ENCODE assay signal across 14 cellular contexts in the genomic region with DNA sequence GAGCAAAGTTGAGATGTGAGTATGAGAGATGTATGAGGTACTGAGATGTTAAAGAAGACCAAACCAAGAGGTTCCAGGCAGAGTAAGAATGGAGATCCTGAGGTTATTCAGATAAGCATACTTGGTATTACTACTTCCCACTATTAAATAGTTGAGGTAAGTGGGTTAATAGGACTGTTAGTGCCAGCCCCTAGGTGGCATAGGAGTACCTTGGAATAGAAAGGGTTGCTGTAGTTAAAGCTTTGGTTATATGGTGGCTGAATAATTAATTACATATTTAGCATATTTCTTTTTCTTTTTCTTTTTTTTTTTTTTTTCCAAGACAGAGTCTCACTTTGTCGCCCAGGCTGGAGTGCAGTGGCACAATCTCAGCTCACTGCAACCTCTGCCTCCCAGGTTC.
DNase-seq lines count a peak whose midpoint lies in the region; ATAC-seq, FAIRE-seq and TF ChIP-seq lines count a peak whose summit lies in the region.
"Had no signal": no experiment of that assay in that cellular context is flagged by ENCODE, and none has a peak within 500 bp of the region (broad histone marks: within the 10 kb centered on the region; RNA-seq: fewer than 3 reads in every experiment).

No MANE protein-coding gene starts in this region.

- H3K23me2 ChIP-seq in H1 (ENCODE audit: low read depth, low read length): no peaks in the 10 kb centered on the region

- no peaks in the 10 kb centered on the region for H3K4me1 ChIP-seq in H1 (replicated peaks in 1 of 4; ENCODE audit: control insufficient read depth in 3 of 4, insufficient read depth in 4 of 4, low read length in 3 of 4)
- H3K4me1 ChIP-seq: ascending aorta had no signal

- H3K56ac ChIP-seq in H1 (replicated peaks; ENCODE audit: insufficient read length, low read depth, low read length): no peak overlapping the region

- ATAC-seq in GM21786 (IDR thresholded peaks at IDR 0.05; ENCODE audit: unreplicated experiment): no peak

- H2BK20ac ChIP-seq in H1 (ENCODE audit: low read length): no peak overlapping the region

- TF ChIP-seq RAD21 in H1 (IDR thresholded peaks at IDR 0.05 in 1 of 2, conservative IDR thresholded peaks at IDR 0.05 in 1 of 2; ENCODE audit: low read depth in 2 of 2, low read length in 2 of 2): peak; percentile 60 to 63

- H3K9me3 ChIP-seq in H1 (ENCODE audit: insufficient read depth in 2 of 2, low read depth in 1 of 2, low read length in 1 of 2): no peaks in the 10 kb centered on the region
- H3K9me3 ChIP-seq: ascending aorta had no signal

- H2AK5ac ChIP-seq in H1 (ENCODE audit: low read depth, low read length): no peak overlapping the region

- H3K23ac ChIP-seq in H1 (ENCODE audit: insufficient read length): no peak overlapping the region

- TF ChIP-seq POLR2A in H1 (IDR thresholded peaks at IDR 0.05; ENCODE audit: control extremely low read depth in 1 of 2, low read depth in 2 of 2, low read length in 2 of 2): no peak

- no peak for FAIRE-seq in H1 (lab: Jason Lieb, UNC)
- FAIRE-seq: GM12891 had no signal

- no peak overlapping the region for H4K91ac ChIP-seq in H1 (replicated peaks; ENCODE audit: insufficient read length, low read length)

- no peak overlapping the region for H3K4me3 ChIP-seq in H7 (ENCODE audit: insufficient read depth, low read depth, low read length)
- H3K4me3 ChIP-seq in H1 (ENCODE audit: extremely low read depth in 1 of 4, insufficient read depth in 2 of 4, low read depth in 3 of 4, low read length in 4 of 4): no peak overlapping the region
- H3K4me3 ChIP-seq: ascending aorta had no signal

- no peaks in the 10 kb centered on the region for H3K36me3 ChIP-seq in H7 (replicated peaks; ENCODE audit: control insufficient read depth, insufficient read depth, low read length)
- H3K36me3 ChIP-seq in H1 (ENCODE audit: control insufficient read depth in 2 of 4, insufficient read depth in 4 of 4, low read length in 3 of 4): no peaks in the 10 kb centered on the region
- H3K36me3 ChIP-seq: ascending aorta had no signal

- no peaks in the 10 kb centered on the region for H4K20me1 ChIP-seq in H1 (replicated peaks in 1 of 2; ENCODE audit: control insufficient read depth in 1 of 2, insufficient read depth in 2 of 2, low read length in 2 of 2)

- no peak overlapping the region for H3K4ac ChIP-seq in H1 (replicated peaks; ENCODE audit: insufficient read length, low read depth, low read length)

- CTCF ChIA-PET in H1 (lab: Charles Lee; ENCODE audit: partially characterized antibody): interaction anchor here (0.7 kb wide), 1 partner anchor 375 kb away, joined by 3 read pairs; no protein-coding TSS in a partner anchor

- no peaks in the 10 kb centered on the region for H3K79me2 ChIP-seq in H1 (ENCODE audit: control insufficient read depth in 1 of 2, insufficient read depth in 2 of 2, low read length in 2 of 2)

- no peaks in the 10 kb centered on the region for H3K79me1 ChIP-seq in H1 (ENCODE audit: low read depth, low read length)

- POLR2A ChIA-PET in H1 (lab: Charles Lee; ENCODE audit: partially characterized antibody): interaction anchor here (0.7 kb wide), 1 partner anchor 8 kb away, joined by 3 read pairs; no protein-coding TSS in a partner anchor

- TF ChIP-seq EP300 in H1 (IDR thresholded peaks at IDR 0.05; ENCODE audit: borderline replicate concordance in 1 of 2, low read depth in 2 of 2, low read length in 2 of 2): no peak

- no peaks in the 10 kb centered on the region for H3K27me3 ChIP-seq in H7 (ENCODE audit: control insufficient read depth, insufficient read depth, low read length)
- H3K27me3 ChIP-seq in H1 (replicated peaks in 1 of 4; ENCODE audit: control insufficient read depth in 3 of 4, extremely low read depth in 1 of 4, insufficient read depth in 3 of 4, low read length in 3 of 4): no peaks in the 10 kb centered on the region
- H3K27me3 ChIP-seq: ascending aorta had no signal

- TF ChIP-seq CTCF in H1 (IDR thresholded peaks at IDR 0.05; ENCODE audit: control extremely low read depth in 1 of 3, insufficient read depth in 1 of 3, low read depth in 1 of 3, low read length in 3 of 3) (peak in 2 of 3 experiments; percentile 24 to 38; a peak in 2 of 4 replicates), GM10266 (IDR thresholded peaks at IDR 0.05; ENCODE audit: control insufficient read depth, insufficient read depth, low read depth, missing control alignments) (no peak)

- no peak overlapping the region for H3K18ac ChIP-seq in H1 (ENCODE audit: extremely low read depth, low read length)

- WGBS in H1 (ENCODE audit: extremely low coverage in 1 of 2, insufficient coverage in 1 of 2, insufficient read length in 1 of 2, insufficient replicate concordance in 2 of 2, low coverage in 1 of 2, low lambda C conversion rate in 2 of 2, missing lambda C conversion rate in 1 of 2), 2 experiments: no CpG with 5 or more reads among the region's 1 CpG

- H2BK12ac ChIP-seq in H1 (ENCODE audit: low read depth, low read length): no peak overlapping the region

- H2BK15ac ChIP-seq in H1 (ENCODE audit: low read length): no peak overlapping the region

- H4K5ac ChIP-seq in H1 (ENCODE audit: insufficient read length, low read depth, low read length): no peak overlapping the region

- peak; percentile 1 for DNase-seq in ACHN
- DNase-seq in H7: peak; percentile 6
- DNase-seq in OCI-M1 (lab: John Stamatoyannopoulos, UW): peak; percentile 47
- no peak for DNase-seq in H1 (ENCODE audit: low read depth in 1 of 2, low spot score in 2 of 2)
- DNase-seq in GM10266 (ENCODE audit: extremely low spot score): no peak
- DNase-seq in NCI-H146 (lab: John Stamatoyannopoulos, UW): no peak
- DNase-seq in NOMO-1 treated with dmso at 0.1 percent for 144 hours (lab: John Stamatoyannopoulos, UW; ENCODE audit: unreplicated experiment): no peak
- DNase-seq: CD8-positive, alpha-beta memory T cell; stimulated activated CD4-positive, alpha-beta T cell treated with anti-CD3 and anti-CD28 coated beads, Interleukin-4, amount 100 ng/mL, for 1 hour; T-helper 9 cell had no signal

- no peak overlapping the region for H2AFZ ChIP-seq in H1 (ENCODE audit: low read length)

- H2BK5ac ChIP-seq in H1 (ENCODE audit: low read depth, low read length): no peak overlapping the region

- no peak overlapping the region for H3K27ac ChIP-seq in H1 (ENCODE audit: low read depth, low read length)
- H3K27ac ChIP-seq: ascending aorta, HL-60 had no signal

- in situ Hi-C loops in ACHN (cut with HindIII; ENCODE audit: low pct_ligation_motif_present, low pct_unique_long_range_greater_than_20kb, low sequenced_read_pairs): no loop called here

- H4K8ac ChIP-seq in H1 (ENCODE audit: extremely low read depth, insufficient read depth, low read length): no peak overlapping the region

- H3K9ac ChIP-seq in H1 (replicated peaks in 1 of 4; ENCODE audit: extremely low read depth in 1 of 4, low read depth in 3 of 4, low read length in 3 of 4): no peak overlapping the region

- H3K14ac ChIP-seq in H1 (ENCODE audit: insufficient read length): no peak overlapping the region

- H2BK120ac ChIP-seq in H1 (replicated peaks; ENCODE audit: low read depth, low read length): no peak overlapping the region

- H3K4me2 ChIP-seq in H1 (ENCODE audit: insufficient read depth in 1 of 2, low read depth in 2 of 2, low read length in 2 of 2): no peak overlapping the region

TF ChIP-seq in H1, 55 proteins besides CTCF, POLR2A, EP300 and RAD21 (continues in another document):
- TF ChIP-seq CBX8 (IDR thresholded peaks at IDR 0.05; ENCODE audit: borderline replicate concordance, low read depth, low read length) (no peak), SIN3A (conservative IDR thresholded peaks at IDR 0.05 in 1 of 2, IDR thresholded peaks at IDR 0.05 in 1 of 2; ENCODE audit: low read depth in 1 of 2, low read length in 2 of 2) (no peak), SAP30 (IDR thresholded peaks at IDR 0.05; ENCODE audit: insufficient read depth, insufficient replicate concordance, low read length) (no peak), MAFK (IDR thresholded peaks at IDR 0.05; ENCODE audit: low read depth, low read length) (no peak), RXRA (IDR thresholded peaks at IDR 0.05; ENCODE audit: insufficient read depth, low read depth, low read length) (no peak), JUND (IDR thresholded peaks at IDR 0.05; ENCODE audit: low read length) (no peak), GABPA (IDR thresholded peaks at IDR 0.05; ENCODE audit: borderline replicate concordance, insufficient read depth, low read length) (no peak), EZH2 (IDR thresholded peaks at IDR 0.05; ENCODE audit: low read depth, low read length, severe bottlenecking) (no peak), RFX5 (IDR thresholded peaks at IDR 0.05; ENCODE audit: borderline replicate concordance, low read depth, low read length) (no peak), SIX5 (IDR thresholded peaks at IDR 0.05; ENCODE audit: low read depth, low read length) (no peak)
- TF ChIP-seq, protein P1, sequence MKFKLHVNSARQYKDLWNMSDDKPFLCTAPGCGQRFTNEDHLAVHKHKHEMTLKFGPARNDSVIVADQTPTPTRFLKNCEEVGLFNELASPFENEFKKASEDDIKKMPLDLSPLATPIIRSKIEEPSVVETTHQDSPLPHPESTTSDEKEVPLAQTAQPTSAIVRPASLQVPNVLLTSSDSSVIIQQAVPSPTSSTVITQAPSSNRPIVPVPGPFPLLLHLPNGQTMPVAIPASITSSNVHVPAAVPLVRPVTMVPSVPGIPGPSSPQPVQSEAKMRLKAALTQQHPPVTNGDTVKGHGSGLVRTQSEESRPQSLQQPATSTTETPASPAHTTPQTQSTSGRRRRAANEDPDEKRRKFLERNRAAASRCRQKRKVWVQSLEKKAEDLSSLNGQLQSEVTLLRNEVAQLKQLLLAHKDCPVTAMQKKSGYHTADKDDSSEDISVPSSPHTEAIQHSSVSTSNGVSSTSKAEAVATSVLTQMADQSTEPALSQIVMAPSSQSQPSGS (IDR thresholded peaks at IDR 0.05; ENCODE audit: low read length): no peak
- TF ChIP-seq, protein P2, sequence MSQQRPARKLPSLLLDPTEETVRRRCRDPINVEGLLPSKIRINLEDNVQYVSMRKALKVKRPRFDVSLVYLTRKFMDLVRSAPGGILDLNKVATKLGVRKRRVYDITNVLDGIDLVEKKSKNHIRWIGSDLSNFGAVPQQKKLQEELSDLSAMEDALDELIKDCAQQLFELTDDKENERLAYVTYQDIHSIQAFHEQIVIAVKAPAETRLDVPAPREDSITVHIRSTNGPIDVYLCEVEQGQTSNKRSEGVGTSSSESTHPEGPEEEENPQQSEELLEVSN (IDR thresholded peaks at IDR 0.05): no peak

Comparison
In these comparisons a context has a peak if more than half of its experiments do, and no peak if none do; other contexts are left out.
1. DNase-seq: peak in ACHN (single experiment), H7 (single experiment) and OCI-M1 (single experiment); none in H1 (0 of 2), GM10266 (single experiment), NCI-H146 (single experiment) and NOMO-1 treated with dmso at 0.1 percent for 144 hours (single experiment).